ENCODE assay signal across 1 cellular context in the genomic region with DNA sequence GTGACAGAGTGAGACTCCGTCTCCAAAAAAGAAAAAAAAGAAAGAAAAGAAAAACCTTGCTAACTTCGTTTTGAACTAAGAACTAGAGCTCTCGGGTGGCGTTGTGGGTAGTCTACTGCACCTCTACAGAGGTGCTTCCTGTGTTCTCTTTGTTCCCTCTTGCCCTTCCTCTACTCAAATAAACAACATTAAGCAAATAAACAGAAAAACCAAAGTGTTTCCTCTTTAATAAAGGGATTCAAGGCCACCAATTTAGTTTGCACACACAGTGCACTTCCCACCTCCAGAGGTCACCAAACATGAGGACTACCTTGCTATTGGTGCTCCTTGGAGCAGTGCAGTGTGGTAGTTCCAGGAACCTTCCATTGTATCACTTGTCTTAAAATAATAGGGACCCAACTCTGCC.
TF ChIP-seq lines count a peak whose summit lies in the region.

No MANE protein-coding gene starts in this region.

TF ChIP-seq in HepG2, 621 proteins besides CTCF, POLR2A, EP300 and RAD21 (continued from another document and continues in another):
- TF ChIP-seq, protein P1, sequence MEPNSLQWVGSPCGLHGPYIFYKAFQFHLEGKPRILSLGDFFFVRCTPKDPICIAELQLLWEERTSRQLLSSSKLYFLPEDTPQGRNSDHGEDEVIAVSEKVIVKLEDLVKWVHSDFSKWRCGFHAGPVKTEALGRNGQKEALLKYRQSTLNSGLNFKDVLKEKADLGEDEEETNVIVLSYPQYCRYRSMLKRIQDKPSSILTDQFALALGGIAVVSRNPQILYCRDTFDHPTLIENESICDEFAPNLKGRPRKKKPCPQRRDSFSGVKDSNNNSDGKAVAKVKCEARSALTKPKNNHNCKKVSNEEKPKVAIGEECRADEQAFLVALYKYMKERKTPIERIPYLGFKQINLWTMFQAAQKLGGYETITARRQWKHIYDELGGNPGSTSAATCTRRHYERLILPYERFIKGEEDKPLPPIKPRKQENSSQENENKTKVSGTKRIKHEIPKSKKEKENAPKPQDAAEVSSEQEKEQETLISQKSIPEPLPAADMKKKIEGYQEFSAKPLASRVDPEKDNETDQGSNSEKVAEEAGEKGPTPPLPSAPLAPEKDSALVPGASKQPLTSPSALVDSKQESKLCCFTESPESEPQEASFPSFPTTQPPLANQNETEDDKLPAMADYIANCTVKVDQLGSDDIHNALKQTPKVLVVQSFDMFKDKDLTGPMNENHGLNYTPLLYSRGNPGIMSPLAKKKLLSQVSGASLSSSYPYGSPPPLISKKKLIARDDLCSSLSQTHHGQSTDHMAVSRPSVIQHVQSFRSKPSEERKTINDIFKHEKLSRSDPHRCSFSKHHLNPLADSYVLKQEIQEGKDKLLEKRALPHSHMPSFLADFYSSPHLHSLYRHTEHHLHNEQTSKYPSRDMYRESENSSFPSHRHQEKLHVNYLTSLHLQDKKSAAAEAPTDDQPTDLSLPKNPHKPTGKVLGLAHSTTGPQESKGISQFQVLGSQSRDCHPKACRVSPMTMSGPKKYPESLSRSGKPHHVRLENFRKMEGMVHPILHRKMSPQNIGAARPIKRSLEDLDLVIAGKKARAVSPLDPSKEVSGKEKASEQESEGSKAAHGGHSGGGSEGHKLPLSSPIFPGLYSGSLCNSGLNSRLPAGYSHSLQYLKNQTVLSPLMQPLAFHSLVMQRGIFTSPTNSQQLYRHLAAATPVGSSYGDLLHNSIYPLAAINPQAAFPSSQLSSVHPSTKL (CRISPR knock-in tag; IDR thresholded peaks at IDR 0.05), result peak; percentile 45; the same call in 1 of the 2 replicates
- TF ChIP-seq ELF3 (CRISPR knock-in tag; IDR thresholded peaks at IDR 0.05) (peak; percentile 60; the same call in 1 of the 2 replicates), EED (CRISPR knock-in tag; IDR thresholded peaks at IDR 0.05) (no peak), ZNF567 (CRISPR knock-in tag; IDR thresholded peaks at IDR 0.05; ENCODE audit: borderline replicate concordance) (no peak), ZNF605 (CRISPR knock-in tag; IDR thresholded peaks at IDR 0.05) (no peak), TARDBP (CRISPR knock-in tag; IDR thresholded peaks at IDR 0.05) (no peak), MAZ (IDR thresholded peaks at IDR 0.05; ENCODE audit: borderline replicate concordance, low read depth, low read length) (no peak), MAZ (CRISPR knock-in tag; IDR thresholded peaks at IDR 0.05; ENCODE audit: low read depth) (no peak), KLF13 (CRISPR knock-in tag; IDR thresholded peaks at IDR 0.05) (no peak), SOX5 (CRISPR knock-in tag; IDR thresholded peaks at IDR 0.05; ENCODE audit: borderline replicate concordance) (peak; percentile 89), MIXL1 (CRISPR knock-in tag; IDR thresholded peaks at IDR 0.05) (0 out of 2 replicates have a peak, but pooled peaks have one; percentile 16), GATAD2A (CRISPR knock-in tag; IDR thresholded peaks at IDR 0.05) (peak; percentile 42; the same call in 1 of the 2 replicates), ZNF441 (CRISPR knock-in tag; IDR thresholded peaks at IDR 0.05; ENCODE audit: borderline replicate concordance) (peak; percentile 33; the same call in 1 of the 2 replicates), NCOA1 (CRISPR knock-in tag; IDR thresholded peaks at IDR 0.05) (no peak), SMC3 (IDR thresholded peaks at IDR 0.05; ENCODE audit: low read length) (no peak), PAWR (CRISPR knock-in tag; IDR thresholded peaks at IDR 0.05; ENCODE audit: borderline replicate concordance) (no peak), EEA1 (CRISPR knock-in tag; IDR thresholded peaks at IDR 0.05; ENCODE audit: borderline replicate concordance) (no peak), ZNF224 (CRISPR knock-in tag; IDR thresholded peaks at IDR 0.05) (no peak), ZSCAN29 (CRISPR knock-in tag; conservative IDR thresholded peaks at IDR 0.05) (no peak), RXRB (CRISPR knock-in tag; IDR thresholded peaks at IDR 0.05; ENCODE audit: borderline replicate concordance) (peak; percentile 43; the same call in 1 of the 2 replicates), RFX3 (CRISPR knock-in tag; IDR thresholded peaks at IDR 0.05) (no peak)
- TF ChIP-seq, protein P2, sequence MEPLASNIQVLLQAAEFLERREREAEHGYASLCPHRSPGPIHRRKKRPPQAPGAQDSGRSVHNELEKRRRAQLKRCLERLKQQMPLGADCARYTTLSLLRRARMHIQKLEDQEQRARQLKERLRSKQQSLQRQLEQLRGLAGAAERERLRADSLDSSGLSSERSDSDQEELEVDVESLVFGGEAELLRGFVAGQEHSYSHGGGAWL (CRISPR knock-in tag; IDR thresholded peaks at IDR 0.05), result no peak
- TF ChIP-seq, protein P3, sequence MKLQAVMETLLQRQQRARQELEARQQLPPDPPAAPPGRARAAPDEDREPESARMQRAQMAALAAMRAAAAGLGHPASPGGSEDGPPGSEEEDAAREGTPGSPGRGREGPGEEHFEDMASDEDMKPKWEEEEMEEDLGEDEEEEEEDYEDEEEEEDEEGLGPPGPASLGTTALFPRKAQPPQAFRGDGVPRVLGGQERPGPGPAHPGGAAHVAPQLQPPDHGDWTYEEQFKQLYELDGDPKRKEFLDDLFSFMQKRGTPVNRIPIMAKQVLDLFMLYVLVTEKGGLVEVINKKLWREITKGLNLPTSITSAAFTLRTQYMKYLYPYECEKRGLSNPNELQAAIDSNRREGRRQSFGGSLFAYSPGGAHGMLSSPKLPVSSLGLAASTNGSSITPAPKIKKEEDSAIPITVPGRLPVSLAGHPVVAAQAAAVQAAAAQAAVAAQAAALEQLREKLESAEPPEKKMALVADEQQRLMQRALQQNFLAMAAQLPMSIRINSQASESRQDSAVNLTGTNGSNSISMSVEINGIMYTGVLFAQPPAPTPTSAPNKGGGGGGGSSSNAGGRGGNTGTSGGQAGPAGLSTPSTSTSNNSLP (IDR thresholded peaks at IDR 0.05; ENCODE audit: low read depth, low read length), result no peak
- TF ChIP-seq, protein P4, sequence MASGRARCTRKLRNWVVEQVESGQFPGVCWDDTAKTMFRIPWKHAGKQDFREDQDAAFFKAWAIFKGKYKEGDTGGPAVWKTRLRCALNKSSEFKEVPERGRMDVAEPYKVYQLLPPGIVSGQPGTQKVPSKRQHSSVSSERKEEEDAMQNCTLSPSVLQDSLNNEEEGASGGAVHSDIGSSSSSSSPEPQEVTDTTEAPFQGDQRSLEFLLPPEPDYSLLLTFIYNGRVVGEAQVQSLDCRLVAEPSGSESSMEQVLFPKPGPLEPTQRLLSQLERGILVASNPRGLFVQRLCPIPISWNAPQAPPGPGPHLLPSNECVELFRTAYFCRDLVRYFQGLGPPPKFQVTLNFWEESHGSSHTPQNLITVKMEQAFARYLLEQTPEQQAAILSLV (CRISPR knock-in tag; IDR thresholded peaks at IDR 0.05; ENCODE audit: borderline replicate concordance), result no peak
- TF ChIP-seq, protein P5, sequence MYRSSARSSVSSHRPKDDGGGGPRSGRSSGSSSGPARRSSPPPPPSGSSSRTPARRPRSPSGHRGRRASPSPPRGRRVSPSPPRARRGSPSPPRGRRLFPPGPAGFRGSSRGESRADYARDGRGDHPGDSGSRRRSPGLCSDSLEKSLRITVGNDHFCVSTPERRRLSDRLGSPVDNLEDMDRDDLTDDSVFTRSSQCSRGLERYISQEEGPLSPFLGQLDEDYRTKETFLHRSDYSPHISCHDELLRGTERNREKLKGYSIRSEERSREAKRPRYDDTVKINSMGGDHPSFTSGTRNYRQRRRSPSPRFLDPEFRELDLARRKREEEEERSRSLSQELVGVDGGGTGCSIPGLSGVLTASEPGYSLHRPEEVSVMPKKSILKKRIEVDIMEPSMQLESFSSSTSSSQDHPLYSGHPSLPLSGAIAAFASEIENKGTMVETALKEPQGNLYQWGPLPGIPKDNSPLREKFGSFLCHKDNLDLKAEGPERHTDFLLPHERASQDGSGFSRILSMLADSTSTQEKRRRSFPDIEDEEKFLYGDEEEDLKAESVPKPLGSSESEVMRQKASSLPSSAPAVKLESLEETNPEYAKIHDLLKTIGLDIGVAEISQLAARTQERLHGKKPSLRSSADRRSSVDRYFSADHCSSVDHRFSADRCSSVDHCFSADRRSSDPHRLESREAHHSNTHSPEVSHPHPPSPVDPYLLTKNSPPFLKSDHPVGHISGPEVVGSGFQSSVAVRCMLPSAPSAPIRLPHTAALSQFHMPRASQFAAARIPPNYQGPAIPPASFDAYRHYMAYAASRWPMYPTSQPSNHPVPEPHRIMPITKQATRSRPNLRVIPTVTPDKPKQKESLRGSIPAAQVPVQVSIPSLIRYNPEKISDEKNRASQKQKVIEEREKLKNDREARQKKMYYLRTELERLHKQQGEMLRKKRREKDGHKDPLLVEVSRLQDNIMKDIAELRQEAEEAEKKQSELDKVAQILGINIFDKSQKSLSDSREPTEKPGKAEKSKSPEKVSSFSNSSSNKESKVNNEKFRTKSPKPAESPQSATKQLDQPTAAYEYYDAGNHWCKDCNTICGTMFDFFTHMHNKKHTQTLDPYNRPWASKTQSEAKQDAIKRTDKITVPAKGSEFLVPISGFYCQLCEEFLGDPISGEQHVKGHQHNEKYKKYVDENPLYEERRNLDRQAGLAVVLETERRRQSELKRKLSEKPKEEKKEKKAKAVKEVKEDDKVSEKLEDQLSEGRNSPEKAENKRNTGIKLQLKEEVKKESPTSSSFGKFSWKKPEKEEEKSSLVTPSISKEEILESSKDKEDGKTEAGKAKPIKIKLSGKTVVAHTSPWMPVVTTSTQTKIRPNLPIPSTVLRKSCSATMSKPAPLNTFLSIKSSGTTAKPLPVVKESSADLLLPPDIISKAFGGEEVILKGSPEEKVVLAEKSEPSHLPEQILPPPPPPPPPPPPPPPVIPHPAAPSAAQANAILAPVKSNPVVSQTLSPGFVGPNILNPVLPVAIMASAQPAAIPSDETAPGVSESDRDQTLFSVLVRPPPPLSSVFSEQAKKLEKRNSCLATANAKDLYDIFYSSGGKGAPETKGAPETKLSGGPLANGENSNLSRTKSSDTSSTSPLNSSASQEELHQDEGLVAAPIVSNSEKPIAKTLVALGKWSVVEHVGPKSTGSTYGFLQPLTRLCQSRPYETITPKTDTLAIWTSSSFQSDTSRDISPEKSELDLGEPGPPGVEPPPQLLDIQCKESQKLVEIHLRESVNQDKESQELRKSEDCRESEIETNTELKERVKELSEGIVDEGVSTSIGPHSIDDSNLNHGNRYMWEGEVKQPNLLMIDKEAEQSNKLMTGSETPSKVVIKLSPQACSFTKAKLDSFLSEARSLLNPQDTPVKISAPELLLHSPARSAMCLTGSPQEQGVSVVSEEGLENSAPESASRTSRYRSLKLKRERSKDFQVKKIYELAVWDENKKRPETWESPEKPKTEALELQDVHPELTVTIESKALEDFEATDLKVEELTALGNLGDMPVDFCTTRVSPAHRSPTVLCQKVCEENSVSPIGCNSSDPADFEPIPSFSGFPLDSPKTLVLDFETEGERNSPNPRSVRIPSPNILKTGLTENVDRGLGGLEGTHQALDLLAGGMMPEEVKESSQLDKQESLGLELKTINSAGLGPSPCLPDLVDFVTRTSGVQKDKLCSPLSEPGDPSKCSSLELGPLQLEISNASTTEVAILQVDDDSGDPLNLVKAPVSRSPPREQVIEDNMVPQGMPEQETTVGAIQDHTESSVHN (CRISPR knock-in tag; IDR thresholded peaks at IDR 0.05), result no peak
- TF ChIP-seq, protein P6, sequence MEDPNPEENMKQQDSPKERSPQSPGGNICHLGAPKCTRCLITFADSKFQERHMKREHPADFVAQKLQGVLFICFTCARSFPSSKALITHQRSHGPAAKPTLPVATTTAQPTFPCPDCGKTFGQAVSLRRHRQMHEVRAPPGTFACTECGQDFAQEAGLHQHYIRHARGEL (CRISPR knock-in tag; IDR thresholded peaks at IDR 0.05), result no peak
- TF ChIP-seq, protein P7, sequence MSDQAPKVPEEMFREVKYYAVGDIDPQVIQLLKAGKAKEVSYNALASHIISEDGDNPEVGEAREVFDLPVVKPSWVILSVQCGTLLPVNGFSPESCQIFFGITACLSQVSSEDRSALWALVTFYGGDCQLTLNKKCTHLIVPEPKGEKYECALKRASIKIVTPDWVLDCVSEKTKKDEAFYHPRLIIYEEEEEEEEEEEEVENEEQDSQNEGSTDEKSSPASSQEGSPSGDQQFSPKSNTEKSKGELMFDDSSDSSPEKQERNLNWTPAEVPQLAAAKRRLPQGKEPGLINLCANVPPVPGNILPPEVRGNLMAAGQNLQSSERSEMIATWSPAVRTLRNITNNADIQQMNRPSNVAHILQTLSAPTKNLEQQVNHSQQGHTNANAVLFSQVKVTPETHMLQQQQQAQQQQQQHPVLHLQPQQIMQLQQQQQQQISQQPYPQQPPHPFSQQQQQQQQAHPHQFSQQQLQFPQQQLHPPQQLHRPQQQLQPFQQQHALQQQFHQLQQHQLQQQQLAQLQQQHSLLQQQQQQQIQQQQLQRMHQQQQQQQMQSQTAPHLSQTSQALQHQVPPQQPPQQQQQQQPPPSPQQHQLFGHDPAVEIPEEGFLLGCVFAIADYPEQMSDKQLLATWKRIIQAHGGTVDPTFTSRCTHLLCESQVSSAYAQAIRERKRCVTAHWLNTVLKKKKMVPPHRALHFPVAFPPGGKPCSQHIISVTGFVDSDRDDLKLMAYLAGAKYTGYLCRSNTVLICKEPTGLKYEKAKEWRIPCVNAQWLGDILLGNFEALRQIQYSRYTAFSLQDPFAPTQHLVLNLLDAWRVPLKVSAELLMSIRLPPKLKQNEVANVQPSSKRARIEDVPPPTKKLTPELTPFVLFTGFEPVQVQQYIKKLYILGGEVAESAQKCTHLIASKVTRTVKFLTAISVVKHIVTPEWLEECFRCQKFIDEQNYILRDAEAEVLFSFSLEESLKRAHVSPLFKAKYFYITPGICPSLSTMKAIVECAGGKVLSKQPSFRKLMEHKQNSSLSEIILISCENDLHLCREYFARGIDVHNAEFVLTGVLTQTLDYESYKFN (CRISPR knock-in tag; conservative IDR thresholded peaks at IDR 0.05), result peak; percentile 27; the same call in 1 of the 2 replicates
- TF ChIP-seq, protein P8, sequence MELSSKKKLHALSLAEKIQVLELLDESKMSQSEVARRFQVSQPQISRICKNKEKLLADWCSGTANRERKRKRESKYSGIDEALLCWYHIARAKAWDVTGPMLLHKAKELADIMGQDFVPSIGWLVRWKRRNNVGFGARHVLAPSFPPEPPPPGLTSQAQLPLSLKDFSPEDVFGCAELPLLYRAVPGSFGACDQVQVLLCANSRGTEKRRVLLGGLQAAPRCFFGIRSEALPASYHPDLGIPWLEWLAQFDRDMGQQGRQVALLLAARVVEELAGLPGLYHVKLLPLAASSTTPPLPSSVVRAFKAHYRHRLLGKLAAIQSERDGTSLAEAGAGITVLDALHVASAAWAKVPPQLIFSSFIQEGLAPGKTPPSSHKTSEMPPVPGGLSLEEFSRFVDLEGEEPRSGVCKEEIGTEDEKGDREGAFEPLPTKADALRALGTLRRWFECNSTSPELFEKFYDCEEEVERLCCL (CRISPR knock-in tag; IDR thresholded peaks at IDR 0.05; ENCODE audit: borderline replicate concordance), result no peak
- TF ChIP-seq, protein P9, sequence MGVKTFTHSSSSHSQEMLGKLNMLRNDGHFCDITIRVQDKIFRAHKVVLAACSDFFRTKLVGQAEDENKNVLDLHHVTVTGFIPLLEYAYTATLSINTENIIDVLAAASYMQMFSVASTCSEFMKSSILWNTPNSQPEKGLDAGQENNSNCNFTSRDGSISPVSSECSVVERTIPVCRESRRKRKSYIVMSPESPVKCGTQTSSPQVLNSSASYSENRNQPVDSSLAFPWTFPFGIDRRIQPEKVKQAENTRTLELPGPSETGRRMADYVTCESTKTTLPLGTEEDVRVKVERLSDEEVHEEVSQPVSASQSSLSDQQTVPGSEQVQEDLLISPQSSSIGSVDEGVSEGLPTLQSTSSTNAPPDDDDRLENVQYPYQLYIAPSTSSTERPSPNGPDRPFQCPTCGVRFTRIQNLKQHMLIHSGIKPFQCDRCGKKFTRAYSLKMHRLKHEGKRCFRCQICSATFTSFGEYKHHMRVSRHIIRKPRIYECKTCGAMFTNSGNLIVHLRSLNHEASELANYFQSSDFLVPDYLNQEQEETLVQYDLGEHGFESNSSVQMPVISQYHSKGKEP (CRISPR knock-in tag; IDR thresholded peaks at IDR 0.05), result no peak
